Comparison of ENCODE assay signal across 27 cellular contexts in the genomic region with DNA sequence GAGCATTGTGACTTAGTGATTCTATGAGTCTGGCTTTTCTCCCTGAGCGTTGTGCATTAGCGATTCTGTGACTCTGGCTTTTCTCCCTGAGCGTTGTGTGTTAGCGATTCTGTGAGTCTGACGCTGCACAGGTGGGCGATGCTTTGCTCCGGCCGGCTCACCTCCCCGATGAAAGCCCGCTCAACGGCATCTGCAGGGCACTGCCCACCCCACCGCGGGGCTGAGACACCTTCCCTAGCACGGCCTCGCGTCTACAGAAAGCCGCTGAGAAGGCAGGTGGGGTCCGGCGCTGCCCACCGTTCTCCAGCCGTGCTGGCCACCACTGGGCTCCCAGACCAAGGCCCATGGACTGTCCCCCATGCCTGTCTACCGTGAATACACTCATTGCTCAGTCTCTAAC.
"Had no signal": no experiment of that assay in that cellular context is flagged by ENCODE, and none has a peak within 500 bp of the region (broad histone marks: within the 10 kb centered on the region; RNA-seq: fewer than 3 reads in every experiment).

No MANE protein-coding gene starts in this region.

- H3K4me3 Mint-ChIP-seq: activated naive CD4-positive, alpha-beta T cell treated with anti-CD3 and anti-CD28 coated beads, Interleukin-2, amount 10 ng/mL, durations not matched to agents 7 days and 5 days; activated T-helper 1 cell treated with anti-CD3 and anti-CD28 coated beads, Interleukin-12 subunit alpha, Interleukin-12 subunit beta, Interleukin-2, Interleukin-4 antibody, amounts not matched to agents 30 ng/mL and 10 ng/mL and 1 ng/mL, durations not matched to agents 14 hours and 24 hours and 36 hours; mesothelial cell of epicardium; nephron progenitor cell; stimulated activated memory B cell treated with anti-CD40 and anti-IgM and Interleukin-4, amounts not matched to agents 10 μg/mL and 1 μg/mL and 100 μg/mL, for 72 hours; stimulated activated naive CD8-positive, alpha-beta T cell treated with anti-CD3 and anti-CD28 coated beads, Interleukin-15, amount 100 ng/mL, for 72 hours; T-helper 17 cell had no signal

- H3K27me3 ChIP-seq: right lobe of liver, thyroid gland had no signal

- H3K36me3 ChIP-seq: colonic mucosa, esophagus squamous epithelium, left lung, pancreas, right lobe of liver, thyroid gland, upper lobe of left lung, WERI-Rb-1 had no signal

- H3K27ac Mint-ChIP-seq: activated naive CD4-positive, alpha-beta T cell treated with anti-CD3 and anti-CD28 coated beads, Interleukin-2, amount 10 ng/mL, durations not matched to agents 7 days and 5 days; activated T-helper 1 cell treated with anti-CD3 and anti-CD28 coated beads, Interleukin-12 subunit alpha, Interleukin-12 subunit beta, Interleukin-2, Interleukin-4 antibody, amounts not matched to agents 30 ng/mL and 10 ng/mL and 1 ng/mL, durations not matched to agents 14 hours and 24 hours and 36 hours; mesothelial cell of epicardium; nephron progenitor cell; stimulated activated memory B cell treated with anti-CD40 and anti-IgM and Interleukin-4, amounts not matched to agents 10 μg/mL and 1 μg/mL and 100 μg/mL, for 72 hours; stimulated activated naive CD8-positive, alpha-beta T cell treated with anti-CD3 and anti-CD28 coated beads, Interleukin-15, amount 100 ng/mL, for 72 hours; T-helper 17 cell had no signal

- H3K4me1 Mint-ChIP-seq: activated naive CD4-positive, alpha-beta T cell treated with anti-CD3 and anti-CD28 coated beads, Interleukin-2, amount 10 ng/mL, durations not matched to agents 7 days and 5 days; mesothelial cell of epicardium had no signal

- H3K4me3 ChIP-seq: colonic mucosa, esophagus squamous epithelium, left lung, pancreas, right lobe of liver, skin epidermis, thyroid gland, upper lobe of left lung had no signal

- DNase-seq: activated CD4-positive, alpha-beta T cell treated with anti-CD3 and anti-CD28 coated beads, Interleukin-2, amount 50 U/mL, for 4 hours; activated effector memory CD4-positive, alpha-beta T cell treated with anti-CD3 and anti-CD28 coated beads, Interleukin-2, amount 50 U/mL, for 16 hours; activated naive CD4-positive, alpha-beta T cell treated with anti-CD3 and anti-CD28 coated beads, Interleukin-2, amount 10 ng/mL, durations not matched to agents 7 days and 5 days; colonic mucosa; effector CD8-positive, alpha-beta T cell; esophagus squamous epithelium; foreskin melanocyte; kidney glomerular epithelial cell; naive B cell; nephron progenitor cell; stimulated activated CD4-positive, alpha-beta T cell treated with anti-CD3 and anti-CD28 coated beads, Interleukin-4, amount 100 ng/mL, for 4 hours; stimulated activated CD8-positive, alpha-beta memory T cell treated with anti-CD3 and anti-CD28 coated beads, Interleukin-4, amount 100 ng/mL, for 48 hours; stimulated activated naive CD8-positive, alpha-beta T cell treated with anti-CD3 and anti-CD28 coated beads, Interleukin-15, amount 100 ng/mL, for 72 hours; T1000; thyroid gland; WERI-Rb-1 had no signal

- H3K4me1 ChIP-seq: colonic mucosa, left lung, right lobe of liver, upper lobe of left lung had no signal

- H3K9me3 Mint-ChIP-seq: activated naive CD4-positive, alpha-beta T cell treated with anti-CD3 and anti-CD28 coated beads, Interleukin-2, amount 10 ng/mL, durations not matched to agents 7 days and 5 days; activated T-helper 1 cell treated with anti-CD3 and anti-CD28 coated beads, Interleukin-12 subunit alpha, Interleukin-12 subunit beta, Interleukin-2, Interleukin-4 antibody, amounts not matched to agents 30 ng/mL and 10 ng/mL and 1 ng/mL, durations not matched to agents 14 hours and 24 hours and 36 hours; mesothelial cell of epicardium; nephron progenitor cell; stimulated activated naive CD8-positive, alpha-beta T cell treated with anti-CD3 and anti-CD28 coated beads, Interleukin-15, amount 100 ng/mL, for 72 hours had no signal

- H3K9me3 ChIP-seq: colonic mucosa, esophagus squamous epithelium, left lung, pancreas, right lobe of liver, thyroid gland, upper lobe of left lung had no signal

- ATAC-seq: left lung; pancreas; right lobe of liver; SK-N-SH treated with all-trans-retinoic acid at 6 μM for 48 hours; stimulated activated memory B cell treated with anti-CD40 and anti-IgM and Interleukin-4, amounts not matched to agents 10 μg/mL and 1 μg/mL and 100 μg/mL, for 72 hours; stimulated activated naive CD8-positive, alpha-beta T cell treated with anti-CD3 and anti-CD28 coated beads, Interleukin-15, amount 100 ng/mL, for 72 hours; T-helper 17 cell had no signal

- H3K27ac ChIP-seq: colonic mucosa, epithelial cell of prostate, esophagus squamous epithelium, left lung, pancreas, right lobe of liver, skin epidermis, thyroid gland, upper lobe of left lung, WERI-Rb-1 had no signal

- H3K36me3 Mint-ChIP-seq: activated naive CD4-positive, alpha-beta T cell treated with anti-CD3 and anti-CD28 coated beads, Interleukin-2, amount 10 ng/mL, durations not matched to agents 7 days and 5 days; mesothelial cell of epicardium; stimulated activated memory B cell treated with anti-CD40 and anti-IgM and Interleukin-4, amounts not matched to agents 10 μg/mL and 1 μg/mL and 100 μg/mL, for 72 hours had no signal
